ENCODE assay signal across 17 cellular contexts in the genomic region with DNA sequence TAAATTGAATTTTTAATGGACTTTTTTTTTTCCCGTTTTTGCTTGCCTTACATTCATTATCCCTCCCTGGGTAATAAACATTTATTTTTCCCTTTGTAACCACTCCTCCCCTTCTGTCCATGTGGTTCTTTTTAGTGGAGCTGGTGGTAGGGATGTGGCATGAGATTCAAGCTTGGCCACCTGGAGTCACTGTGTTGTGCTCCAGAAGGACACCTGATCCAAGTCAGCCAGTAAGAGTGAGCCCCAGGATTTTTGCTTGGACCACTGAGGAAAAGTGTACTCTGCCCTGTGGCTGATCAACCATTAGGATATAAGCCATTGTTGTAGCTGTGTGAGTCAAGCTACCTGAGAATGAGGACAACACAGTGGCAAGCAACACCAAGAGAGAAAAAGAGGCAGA. TPM values are rescaled to one million over a fixed set of nuclear protein-coding genes. Genes with fewer than 3 reads are reported as not detected.
DNase-seq lines count a peak whose midpoint lies in the region; ATAC-seq and TF ChIP-seq lines count a peak whose summit lies in the region.
"Had no signal": no experiment of that assay in that cellular context is flagged by ENCODE, and none has a peak within 500 bp of the region (broad histone marks: within the 10 kb centered on the region; RNA-seq: fewer than 3 reads in every experiment).

No MANE protein-coding gene starts in this region.

- peak overlapping the region; percentile 91 for H3K27ac Mint-ChIP-seq in activated T-cell treated with anti-CD3 and anti-CD28 coated beads, Interleukin-2, amount 50 U/mL, for 72 hours
- H3K27ac Mint-ChIP-seq in activated T-helper 17 cell treated with anti-CD3 and anti-CD28 coated beads, Interleukin-2, amount 50 U/mL, for 72 hours = peak overlapping the region; percentile 21
- H3K27ac Mint-ChIP-seq in nephron progenitor cell = no peak overlapping the region
- H3K27ac Mint-ChIP-seq in osteocyte (ENCODE audit: unreplicated experiment) = no peak overlapping the region

- TF ChIP-seq CTCF in nephron progenitor cell (IDR thresholded peaks at IDR 0.05) (no peak), osteocyte (IDR thresholded peaks at IDR 0.05) (no peak)

- no peak overlapping the region for H2BK12ac ChIP-seq in trophoblast cell (ENCODE audit: low read length)

- no peak overlapping the region for H3K4me2 ChIP-seq in trophoblast cell (ENCODE audit: low read length)

- H3K36me3 Mint-ChIP-seq in activated T-cell treated with anti-CD3 and anti-CD28 coated beads, Interleukin-2, amount 50 U/mL, for 72 hours (ENCODE audit: insufficient read depth in 2 of 2) = peaks cover 9 to 19% of the 10 kb centered on the region in 2 donors
- peaks cover 23% of the 10 kb centered on the region for H3K36me3 Mint-ChIP-seq in activated T-helper 17 cell treated with anti-CD3 and anti-CD28 coated beads, Interleukin-2, amount 50 U/mL, for 72 hours (ENCODE audit: low read depth)
- H3K36me3 Mint-ChIP-seq in nephron progenitor cell (ENCODE audit: low read depth) = peaks cover 15% of the 10 kb centered on the region
- peaks cover 3% of the 10 kb centered on the region for H3K36me3 Mint-ChIP-seq in osteocyte (ENCODE audit: unreplicated experiment)
- H3K36me3 Mint-ChIP-seq: natural killer cell had no signal

- DNase-seq in activated T-cell treated with anti-CD3 and anti-CD28 coated beads, Interleukin-2, amount 50 U/mL, for 72 hours = no peak
- DNase-seq in activated T-cell treated with anti-CD3 and anti-CD28 coated beads for 4 hours (no peak), HT-29 (ENCODE audit: low spot score) (peak; percentile 35), trophoblast cell (no peak), nephron progenitor cell (no peak), SW 1271 (lab: John Stamatoyannopoulos, UW) (no peak), osteocyte (ENCODE audit: extremely low spot score, unreplicated experiment) (no peak)
- DNase-seq: anterior cingulate cortex; EL; left lung; natural killer cell; NCI-H524; Right ventricle myocardium superior; stimulated activated CD4-positive, alpha-beta T cell treated with anti-CD3 and anti-CD28 coated beads, Interleukin-1b, Interleukin-23, amount 100 ng/mL, for 48 hours had no signal

- H3K27ac ChIP-seq in trophoblast cell (ENCODE audit: low read depth, low read length) = no peak overlapping the region
- H3K27ac ChIP-seq: esophagus muscularis mucosa, left lung had no signal

- peaks cover 2 to 3% of the 10 kb centered on the region in 2 experiments for H3K36me3 ChIP-seq in trophoblast cell (ENCODE audit: control insufficient read depth in 1 of 2, insufficient read depth in 2 of 2, low read length in 2 of 2)
- H3K36me3 ChIP-seq: esophagus muscularis mucosa, left lung had no signal

- no peaks in the 10 kb centered on the region for H3K79me1 ChIP-seq in trophoblast cell (ENCODE audit: low read length)

- H3K9me3 Mint-ChIP-seq in activated T-cell treated with anti-CD3 and anti-CD28 coated beads, Interleukin-2, amount 50 U/mL, for 72 hours = no peaks in the 10 kb centered on the region
- H3K9me3 Mint-ChIP-seq in activated T-helper 17 cell treated with anti-CD3 and anti-CD28 coated beads, Interleukin-2, amount 50 U/mL, for 72 hours = no peaks in the 10 kb centered on the region
- H3K9me3 Mint-ChIP-seq in nephron progenitor cell = no peaks in the 10 kb centered on the region
- H3K9me3 Mint-ChIP-seq in osteocyte (ENCODE audit: unreplicated experiment) = no peaks in the 10 kb centered on the region
- H3K9me3 Mint-ChIP-seq: natural killer cell had no signal

- H4K12ac ChIP-seq in trophoblast cell (ENCODE audit: low read depth, low read length) = no peak overlapping the region

- H4K91ac ChIP-seq in trophoblast cell (ENCODE audit: low read depth, low read length) = no peak overlapping the region

- no peak overlapping the region for H3K14ac ChIP-seq in trophoblast cell (ENCODE audit: low read length)

- no peak overlapping the region for H2AK5ac ChIP-seq in trophoblast cell (ENCODE audit: low read length)

- H3K79me2 ChIP-seq in trophoblast cell (ENCODE audit: control insufficient read depth, insufficient read depth, low read length, poor library complexity) = no peaks in the 10 kb centered on the region

- no peaks in the 10 kb centered on the region for H3K27me3 Mint-ChIP-seq in activated T-cell treated with anti-CD3 and anti-CD28 coated beads, Interleukin-2, amount 50 U/mL, for 72 hours (ENCODE audit: low read depth)
- no peaks in the 10 kb centered on the region for H3K27me3 Mint-ChIP-seq in activated T-helper 17 cell treated with anti-CD3 and anti-CD28 coated beads, Interleukin-2, amount 50 U/mL, for 72 hours
- no peaks in the 10 kb centered on the region for H3K27me3 Mint-ChIP-seq in nephron progenitor cell (ENCODE audit: low read depth, poor library complexity)
- no peaks in the 10 kb centered on the region for H3K27me3 Mint-ChIP-seq in osteocyte (ENCODE audit: unreplicated experiment)
- H3K27me3 Mint-ChIP-seq: B cell had no signal

- peak overlapping the region; percentile 6 to 42 for H3K4me3 Mint-ChIP-seq in activated T-cell treated with anti-CD3 and anti-CD28 coated beads, Interleukin-2, amount 50 U/mL, for 72 hours
- H3K4me3 Mint-ChIP-seq in activated T-helper 17 cell treated with anti-CD3 and anti-CD28 coated beads, Interleukin-2, amount 50 U/mL, for 72 hours = no peak overlapping the region
- H3K4me3 Mint-ChIP-seq in nephron progenitor cell (no peak overlapping the region), osteocyte (ENCODE audit: unreplicated experiment) (no peak overlapping the region)
- H3K4me3 Mint-ChIP-seq: natural killer cell had no signal

- H3K4me3 ChIP-seq in trophoblast cell (ENCODE audit: low read depth, low read length) = no peak overlapping the region
- H3K4me3 ChIP-seq: esophagus muscularis mucosa, left lung had no signal

- no peak overlapping the region for H3K9ac ChIP-seq in trophoblast cell (ENCODE audit: low read length)

- H2AFZ ChIP-seq in trophoblast cell (ENCODE audit: insufficient read depth, low read length, poor library complexity) = no peak overlapping the region

- H3K4me1 Mint-ChIP-seq in activated T-cell treated with anti-CD3 and anti-CD28 coated beads, Interleukin-2, amount 50 U/mL, for 72 hours (ENCODE audit: low read depth) = peaks cover 57% of the 10 kb centered on the region
- peaks cover 28% of the 10 kb centered on the region for H3K4me1 Mint-ChIP-seq in activated T-helper 17 cell treated with anti-CD3 and anti-CD28 coated beads, Interleukin-2, amount 50 U/mL, for 72 hours
- H3K4me1 Mint-ChIP-seq in nephron progenitor cell (peaks cover 38% of the 10 kb centered on the region), osteocyte (ENCODE audit: unreplicated experiment) (peaks cover 18% of the 10 kb centered on the region)

- no peak overlapping the region for H3K4ac ChIP-seq in trophoblast cell (ENCODE audit: low read depth, low read length)

- ATAC-seq in activated T-cell treated with anti-CD3 and anti-CD28 coated beads, Interleukin-2, amount 50 U/mL, for 72 hours (replicated peaks in 1 of 2) = no peak
- no peak for ATAC-seq in activated T-helper 17 cell treated with anti-CD3 and anti-CD28 coated beads, Interleukin-2, amount 50 U/mL, for 72 hours (replicated peaks)
- ATAC-seq: natural killer cell had no signal

- no peak overlapping the region for H2BK5ac ChIP-seq in trophoblast cell (ENCODE audit: low read depth, low read length, poor library complexity)

- no CpG with 5 or more reads among the region's 1 CpG for WGBS in trophoblast cell (ENCODE audit: extremely low coverage, insufficient coverage, insufficient read length)

- H3K4me1 ChIP-seq in trophoblast cell (ENCODE audit: control insufficient read depth in 1 of 2, insufficient read depth in 2 of 2, low read length in 2 of 2) = peaks cover 0 to 7% of the 10 kb centered on the region in 2 experiments

- H3K9me3 ChIP-seq in trophoblast cell (ENCODE audit: insufficient read depth, low read depth, low read length) = no peaks in the 10 kb centered on the region
- H3K9me3 ChIP-seq: esophagus muscularis mucosa, left lung had no signal

- no peak overlapping the region for H4K8ac ChIP-seq in trophoblast cell (ENCODE audit: low read depth, low read length)

- H3K27me3 ChIP-seq in trophoblast cell (ENCODE audit: insufficient read depth, low read length) = no peaks in the 10 kb centered on the region
- H3K27me3 ChIP-seq: esophagus muscularis mucosa, left lung had no signal

- peak overlapping the region; percentile 97 for H3K23ac ChIP-seq in trophoblast cell (ENCODE audit: low read length)

- H2BK120ac ChIP-seq in trophoblast cell (ENCODE audit: insufficient read depth, low read length, poor library complexity) = no peak overlapping the region

- H3K18ac ChIP-seq in trophoblast cell (ENCODE audit: low read length) = no peak overlapping the region

RNA-seq across cellular contexts. Expression of a gene that starts 11.1 kb away (rescaled TPM):
- 100 to 1,000 TPM; 490 to 497 TPM for total RNA-seq in activated T-cell treated with anti-CD3 and anti-CD28 coated beads, Interleukin-2, amount 50 U/mL, for 72 hours
- total RNA-seq in HT-29 (2014; rRNA removed; shearing (Covaris generic)) = 153 and 164 TPM in 2 replicates
- total RNA-seq in activated T-helper 17 cell treated with anti-CD3 and anti-CD28 coated beads, Interleukin-2, amount 50 U/mL, for 72 hours = 100 to 1,000 TPM; 441 to 618 TPM
- 203 and 209 TPM in 2 replicates for polyA plus RNA-seq in trophoblast cell (2013)
- total RNA-seq in osteocyte = 255 and 265 TPM in 2 replicates

Comparison
In these comparisons a context has a peak if more than half of its experiments do, and no peak if none do; other contexts are left out.
1. H3K27ac Mint-ChIP-seq: peak in activated T-cell treated with anti-CD3 and anti-CD28 coated beads, Interleukin-2, amount 50 U/mL, for 72 hours (single experiment) and activated T-helper 17 cell treated with anti-CD3 and anti-CD28 coated beads, Interleukin-2, amount 50 U/mL, for 72 hours (single experiment); none in nephron progenitor cell (single experiment) and osteocyte (single experiment).
2. H3K4me3 Mint-ChIP-seq: peak in activated T-cell treated with anti-CD3 and anti-CD28 coated beads, Interleukin-2, amount 50 U/mL, for 72 hours (2 of 2); none in activated T-helper 17 cell treated with anti-CD3 and anti-CD28 coated beads, Interleukin-2, amount 50 U/mL, for 72 hours (single experiment), nephron progenitor cell (single experiment) and osteocyte (single experiment).